In the genomic region with DNA sequence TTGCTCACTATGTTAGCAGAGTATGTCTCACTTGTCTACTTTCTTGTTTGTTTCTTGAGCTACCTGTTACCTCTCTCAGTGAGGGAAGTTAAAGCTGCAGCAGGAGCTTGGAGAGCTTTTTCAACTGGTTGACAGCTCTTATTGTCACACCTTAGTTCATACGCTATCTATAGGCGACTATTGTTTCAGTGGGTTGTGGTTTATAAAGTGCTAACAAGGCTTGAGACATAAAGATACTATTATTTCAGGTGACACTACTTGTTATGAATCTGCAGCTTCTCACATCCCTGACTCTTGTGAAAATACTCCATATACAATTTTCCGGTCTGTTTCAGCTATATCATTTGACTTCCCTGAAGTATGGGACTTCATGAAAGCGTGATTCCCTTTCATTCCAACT, we compare ENCODE assay signal across 27 cellular contexts.
"Had no signal": no experiment of that assay in that cellular context is flagged by ENCODE, and none has a peak within 500 bp of the region (broad histone marks: within the 10 kb centered on the region; RNA-seq: fewer than 3 reads in every experiment).

No MANE protein-coding gene starts in this region.

- H3K9me3 ChIP-seq: Peyer's patch, SJCRH30 had no signal

- DNase-seq: Kasumi-1; MM.1S; NCI-H1092 treated with DMSO at 0.1 percent for 48 hours; NCI-H1436; NCI-H187; NCI-H2029; NCI-H2081 treated with DMSO at 0.1 percent for 48 hours; NCI-H2171; NCI-H226; NCI-H446; NCI-H510A; NCI-H524 treated with DMSO at 0.1 percent for 48 hours; NCI-H69; NCI-H774; NK-92 treated with Interleukin-12 subunit alpha and Interleukin-12 subunit beta, amount 100 ng/mL, for 24 hours; PC-3; Peyer's patch; SHP77 treated with DMSO at 0.1 percent for 48 hours; SJCRH30; T-helper 1 cell had no signal

- H3K4me1 Mint-ChIP-seq: IgD-negative memory B cell had no signal

- H3K9me3 Mint-ChIP-seq: IgD-negative memory B cell had no signal

- H3K27ac ChIP-seq: HL-60, KMS-11, Peyer's patch, SJCRH30 had no signal

- H3K36me3 ChIP-seq: Peyer's patch, SJCRH30 had no signal

- H3K27me3 Mint-ChIP-seq: IgD-negative memory B cell had no signal

- H3K4me3 ChIP-seq: K562, Peyer's patch, SJCRH30 had no signal

- H3K27ac Mint-ChIP-seq: IgD-negative memory B cell had no signal

- H3K9ac ChIP-seq: KMS-11 had no signal

- ATAC-seq: K562, PC-3, Right ventricle myocardium inferior, SK-N-SH treated with all-trans-retinoic acid at 6 μM for 48 hours had no signal

- H3K27me3 ChIP-seq: Peyer's patch, SJCRH30 had no signal

- H3K4me1 ChIP-seq: Peyer's patch, SJCRH30 had no signal

- H3K4me2 ChIP-seq: KMS-11 had no signal

- H3K36me3 Mint-ChIP-seq: IgD-negative memory B cell had no signal

- FAIRE-seq: HTR-8/SVneo, K562 had no signal

- H3K4me3 Mint-ChIP-seq: IgD-negative memory B cell had no signal
